ENCODE assay signal across 12 cellular contexts in genomic region chr1:51344602-51345299, GRCh38. TPM values are rescaled to one million over a fixed set of nuclear protein-coding genes. Genes with fewer than 3 reads are reported as not detected.
A peak's percentile ranks its signal among the peaks of the same experiment; 100 is the strongest.
DNase-seq lines count a peak whose midpoint lies in the region; TF ChIP-seq lines count a peak whose summit lies in the region.
"Had no signal": no experiment of that assay in that cellular context is flagged by ENCODE, and none has a peak within 500 bp of the region (broad histone marks: within the 10 kb centered on the region; RNA-seq: fewer than 3 reads in every experiment).

No MANE protein-coding gene starts in this region.

- no peak for TF ChIP-seq EP300 in suprapubic skin (IDR thresholded peaks at IDR 0.05)

- no peak overlapping the region for H3K27ac ChIP-seq in iPS-20b (ENCODE audit: low read length)
- H3K27ac ChIP-seq in suprapubic skin = no peak overlapping the region

- no peak overlapping the region for H3K4me3 Mint-ChIP-seq in immature natural killer cell
- H3K4me3 Mint-ChIP-seq: natural killer cell had no signal

- peak overlapping the region; percentile 20 for H3K4me3 ChIP-seq in astrocyte of the cerebellum (ENCODE audit: low read depth, low read length)
- peak overlapping the region; percentile 65 for H3K4me3 ChIP-seq in iPS-20b (ENCODE audit: low read length)
- H3K4me3 ChIP-seq in suprapubic skin = peak overlapping the region; percentile 38

- DNase-seq in DMS79 treated with DMSO at 0.1 percent for 48 hours (lab: John Stamatoyannopoulos, UW) (peak; percentile 43), DMS79 (lab: John Stamatoyannopoulos, UW) (no peak), astrocyte of the cerebellum (ENCODE audit: low read depth) (no peak), suprapubic skin (ENCODE audit: low spot score in 2 of 2) (no peak), UCSD-AML1 (lab: John Stamatoyannopoulos, UW; ENCODE audit: unreplicated experiment) (no peak), EL (no peak), immature natural killer cell (no peak)
- DNase-seq: natural killer cell; stimulated activated naive CD4-positive, alpha-beta T cell had no signal

- no peaks in the 10 kb centered on the region for H3K4me1 ChIP-seq in iPS-20b (ENCODE audit: insufficient read depth, low read length)
- H3K4me1 ChIP-seq in suprapubic skin = peaks cover 26% of the 10 kb centered on the region

- H3K9me3 ChIP-seq in iPS-20b (ENCODE audit: insufficient read depth, low read depth, low read length) (no peaks in the 10 kb centered on the region), suprapubic skin (no peaks in the 10 kb centered on the region)

- H3K36me3 ChIP-seq in iPS-20b (ENCODE audit: insufficient read depth, low read depth, low read length) (no peaks in the 10 kb centered on the region), suprapubic skin (no peaks in the 10 kb centered on the region)

- no peaks in the 10 kb centered on the region for H3K36me3 Mint-ChIP-seq in immature natural killer cell
- H3K36me3 Mint-ChIP-seq: IgD-negative memory B cell, natural killer cell had no signal

- 11% methylated on average over 18 of the region's 60 CpGs for WGBS in suprapubic skin

- H3K9ac ChIP-seq in iPS-20b (ENCODE audit: low read depth, low read length) = peak overlapping the region; percentile 52; the same call in 1 of the 2 replicates

- TF ChIP-seq CTCF in astrocyte of the cerebellum (IDR thresholded peaks at IDR 0.05; ENCODE audit: low read depth, low read length, missing control alignments) (no peak), suprapubic skin (IDR thresholded peaks at IDR 0.05) (peak in 1 of 2 donors; percentile 15)

- H3K27ac Mint-ChIP-seq in immature natural killer cell = no peak overlapping the region
- H3K27ac Mint-ChIP-seq: IgD-negative memory B cell, natural killer cell had no signal

- peaks cover 0 to 2% of the 10 kb centered on the region in 2 donors for H3K4me1 Mint-ChIP-seq in immature natural killer cell
- H3K4me1 Mint-ChIP-seq: natural killer cell had no signal

- no peak for TF ChIP-seq POLR2A in suprapubic skin (IDR thresholded peaks at IDR 0.05)

- H3K9me3 Mint-ChIP-seq in immature natural killer cell = no peaks in the 10 kb centered on the region
- H3K9me3 Mint-ChIP-seq: IgD-negative memory B cell, natural killer cell had no signal

- peaks cover 10 to 22% (median 13%) of the 10 kb centered on the region in 3 donors for H3K27me3 Mint-ChIP-seq in immature natural killer cell (ENCODE audit: low read depth in 3 of 3)

- in situ Hi-C loops in astrocyte of the cerebellum (cut with HindIII; ENCODE audit: low sequenced_read_pairs) = no loop called here

- peaks cover 43% of the 10 kb centered on the region for H3K27me3 ChIP-seq in iPS-20b (ENCODE audit: insufficient read depth, low read length)
- H3K27me3 ChIP-seq in suprapubic skin = peaks cover 16% of the 10 kb centered on the region

RNA-seq across cellular contexts. Expression of gene TTC39A, which starts 14.4 kb away (rescaled TPM):
- total RNA-seq in suprapubic skin = 10 to 100 TPM in 3 of 4 donors, 1 to 10 TPM in 1; 9.4 to 16.3 (median 13.1) TPM
- not detected for polyA plus RNA-seq in immature natural killer cell
- total RNA-seq: T-helper 2 cell treated with Interferon-gamma antibody and Interleukin-4, amounts not matched to agents 100 ng/mL and 5 ng/mL, for 36 hours had no signal
- polyA plus RNA-seq: IgD-negative memory B cell had no signal
